Comparison of ENCODE assay signal across 1 cellular context in the genomic region with DNA sequence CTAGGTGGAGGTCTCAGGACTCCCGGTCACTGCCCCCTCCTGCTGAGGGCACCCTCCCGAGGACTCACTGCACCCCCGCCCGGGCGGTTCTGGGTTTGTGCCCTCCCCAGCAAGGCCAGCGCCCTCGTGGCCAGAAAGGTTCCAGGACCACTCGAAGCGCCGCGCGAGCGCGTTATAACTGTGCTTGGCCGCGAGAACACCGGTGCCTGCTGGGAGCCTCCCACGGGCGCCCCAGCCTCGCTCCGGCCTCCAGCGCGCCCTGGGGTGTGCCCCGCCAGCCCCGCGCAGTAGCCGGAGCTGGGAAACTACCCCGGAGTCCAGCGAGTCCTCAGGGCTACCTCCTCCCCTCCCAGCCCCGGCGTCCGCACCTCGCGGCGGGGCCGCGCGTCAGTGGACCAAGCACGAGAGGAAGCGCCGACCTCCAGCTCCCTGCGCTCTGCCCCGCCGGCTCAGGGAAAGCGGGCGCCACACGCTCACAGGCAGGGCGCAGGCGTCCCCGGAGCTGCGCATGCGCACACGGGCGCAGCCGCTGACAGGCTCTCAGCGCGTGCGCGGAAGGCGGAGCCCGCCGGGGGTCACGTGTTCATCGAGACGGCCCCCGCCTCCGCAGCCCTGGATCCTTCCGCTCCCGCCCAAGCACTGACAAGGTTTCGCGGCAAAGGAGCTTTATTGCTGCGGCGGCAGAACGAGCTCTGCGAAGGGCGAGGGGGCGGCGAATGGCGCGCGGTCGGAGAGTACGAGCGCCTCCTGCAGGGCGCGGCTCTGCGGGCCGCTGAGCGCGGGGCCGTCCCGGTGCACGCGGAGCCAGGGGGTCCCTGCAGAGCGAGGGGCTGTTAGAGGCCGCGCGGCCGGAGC.
TF ChIP-seq lines count a peak whose summit lies in the region.

TSS of gene SCO2 (minus strand) at position 495 of the 855 bp plus-strand sequence. CDS start 1,187 bp downstream, outside the sequence.

TF ChIP-seq in liver, 16 proteins besides CTCF, POLR2A, EP300 and RAD21 (continued from another document):
- TF ChIP-seq ZBTB33 (IDR thresholded peaks at IDR 0.05): no peak
